In the genomic region with DNA sequence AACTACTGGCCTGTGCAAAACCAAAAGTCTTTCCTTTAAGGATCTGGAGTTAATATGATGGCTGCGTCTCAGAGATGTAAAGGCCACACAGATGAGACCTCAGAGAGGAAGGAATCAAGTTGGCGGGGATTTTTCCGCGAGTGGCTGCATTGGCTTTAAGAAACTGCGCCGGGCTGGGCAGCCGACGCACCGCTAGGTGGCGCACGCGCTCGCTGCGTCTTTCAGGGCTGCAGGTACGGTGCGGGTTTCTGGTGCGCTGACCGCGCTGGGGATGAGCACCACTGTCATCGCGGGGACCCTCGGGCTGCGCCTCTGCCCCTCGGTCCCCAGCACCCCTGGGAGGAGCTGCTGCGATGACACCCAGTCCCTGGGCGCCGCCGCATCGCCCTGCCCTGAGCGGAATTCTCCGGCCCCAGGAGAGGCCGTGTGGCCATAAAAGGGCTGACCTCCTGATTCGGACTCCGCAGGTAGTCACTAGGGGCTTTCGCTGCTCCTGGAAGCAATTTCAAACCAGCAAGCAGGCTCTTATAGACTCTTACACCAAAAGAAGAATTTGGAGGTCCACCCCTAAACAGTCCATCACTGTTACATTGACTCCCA, we compare ENCODE assay signal across 8 cellular contexts.
DNase-seq lines count a peak whose midpoint lies in the region; ATAC-seq, FAIRE-seq and TF ChIP-seq lines count a peak whose summit lies in the region.

No MANE protein-coding gene starts in this region.

- no peak overlapping the region for H3K4me2 ChIP-seq in HepG2 (ENCODE audit: low read depth, low read length)

- intact Hi-C loops in colonic mucosa (cut with DNase I), result loop anchor here (5.0 kb wide), 1 partner anchor 677 kb away; no protein-coding TSS in a partner anchor
- intact Hi-C loops in HepG2 (cut with micrococcal nuclease; ENCODE audit: unreplicated experiment), result loop anchor here (1.0 kb wide), 1 partner anchor 37 kb away; no protein-coding TSS in a partner anchor

- CTCF ChIA-PET in HepG2 (lab: Yijun Ruan, JAX; ENCODE audit: low intra/inter-chr PET ratio, low total read pairs), result no interaction called here

- POLR2A ChIA-PET in HepG2 (lab: Yijun Ruan, JAX), result no interaction called here

- H3K4me3 ChIP-seq in colonic mucosa, result no peak overlapping the region
- no peak overlapping the region for H3K4me3 ChIP-seq in HepG2 (replicated peaks in 1 of 3; ENCODE audit: insufficient read depth in 1 of 3, low read depth in 2 of 3, low read length in 3 of 3)

- TF ChIP-seq RAD21 in HepG2 (CRISPR knock-in tag; IDR thresholded peaks at IDR 0.05), result peak; percentile 54

- peak; percentile 88 for ATAC-seq in HepG2
- no peak for ATAC-seq in HG02884 (IDR thresholded peaks at IDR 0.05; ENCODE audit: unreplicated experiment)
- ATAC-seq in GM18873 (IDR thresholded peaks at IDR 0.05; ENCODE audit: low FRiP score, unreplicated experiment), result no peak

- H3K36me3 ChIP-seq in colonic mucosa, result no peaks in the 10 kb centered on the region
- H3K36me3 ChIP-seq in HepG2 (replicated peaks in 1 of 2; ENCODE audit: control insufficient read depth in 1 of 2, insufficient read depth in 2 of 2, low read length in 2 of 2), result no peaks in the 10 kb centered on the region

- TF ChIP-seq POLR2A in GM12891 (IDR thresholded peaks at IDR 0.05; ENCODE audit: low read depth, low read length) (no peak), HepG2 (IDR thresholded peaks at IDR 0.05; ENCODE audit: insufficient read depth in 1 of 2, low read depth in 2 of 2, low read length in 2 of 2) (no peak)

- TF ChIP-seq CTCF in colonic mucosa (IDR thresholded peaks at IDR 0.05) (peak; percentile 99), HepG2 (CRISPR knock-in tag; IDR thresholded peaks at IDR 0.05) (peak; percentile 84)

- H4K20me1 ChIP-seq in HepG2 (ENCODE audit: insufficient read depth, low read length), result no peaks in the 10 kb centered on the region

- H3K9ac ChIP-seq in colonic mucosa (ENCODE audit: low read depth in 2 of 2, low read length in 2 of 2), result no peak overlapping the region
- no peak overlapping the region for H3K9ac ChIP-seq in HepG2 (ENCODE audit: insufficient read depth, low read depth, low read length)

- FAIRE-seq in GM12891 (lab: Jason Lieb, UNC) (no peak), HepG2 (lab: Jason Lieb, UNC) (no peak)

- TF ChIP-seq EP300 in HepG2 (IDR thresholded peaks at IDR 0.05; ENCODE audit: low read depth in 2 of 2, low read length in 2 of 2) (no peak), HepG2 (CRISPR knock-in tag; IDR thresholded peaks at IDR 0.05; ENCODE audit: borderline replicate concordance) (no peak)

- WGBS in HepG2 (ENCODE audit: low lambda C conversion rate), result 45% methylated on average over 14 of the region's 35 CpGs

- H3K27ac ChIP-seq in colonic mucosa (no peak overlapping the region), HepG2 (ENCODE audit: extremely low read length, insufficient read depth, low read length) (no peak overlapping the region)

- H3K27me3 ChIP-seq in colonic mucosa (no peaks in the 10 kb centered on the region), HepG2 (ENCODE audit: control insufficient read depth in 1 of 2, insufficient read depth in 2 of 2, low read length in 2 of 2) (no peaks in the 10 kb centered on the region; a peak in 1 of 5 replicates)

- in situ Hi-C loops in HepG2 (cut with HindIII; ENCODE audit: extremely low pct_ligation_motif_present, low pct_unique_long_range_greater_than_20kb), result no loop called here

- no peaks in the 10 kb centered on the region for H3K4me1 ChIP-seq in colonic mucosa
- no peaks in the 10 kb centered on the region for H3K4me1 ChIP-seq in HepG2 (ENCODE audit: insufficient read depth, low read length)

- BruUV-seq in HepG2 (replicated peaks; lab: Mats Ljungman, UMichigan), result no TSS peak

- DNase-seq in GM12891 (ENCODE audit: insufficient read length, low spot score) (peak; percentile 58), NCI-H1417 (lab: John Stamatoyannopoulos, UW) (peak; percentile 45 to 75 (median 57)), colonic mucosa (peak; percentile 45), HepG2 (ENCODE audit: low spot score) (no peak)
- DNase-seq in activated CD4-positive, alpha-beta T cell treated with anti-CD3 and anti-CD28 coated beads for 4 hours, result peak; percentile 28 to 59
- DNase-seq in stimulated activated CD4-positive, alpha-beta T cell treated with anti-CD3 and anti-CD28 coated beads, TNF-alpha, amount 100 ng/mL, for 4 hours (ENCODE audit: low read depth in 3 of 3), result peak; percentile 15 to 25 (median 21)

- H3K9me3 ChIP-seq in colonic mucosa (no peaks in the 10 kb centered on the region), HepG2 (ENCODE audit: low read length) (no peaks in the 10 kb centered on the region)

- H3K79me2 ChIP-seq in HepG2 (ENCODE audit: insufficient read depth, low read length), result no peaks in the 10 kb centered on the region

- H2AFZ ChIP-seq in HepG2 (ENCODE audit: low read length), result no peak overlapping the region

TF ChIP-seq in GM12891, 5 proteins besides CTCF, POLR2A, EP300 and RAD21:
- TF ChIP-seq SPI1 (IDR thresholded peaks at IDR 0.05; ENCODE audit: low read depth, low read length) (no peak), PAX5 (IDR thresholded peaks at IDR 0.05; ENCODE audit: insufficient read depth, low read length, severe bottlenecking) (no peak), TAF1 (IDR thresholded peaks at IDR 0.05; ENCODE audit: low read depth, low read length) (no peak), POLR2AphosphoS5 (IDR thresholded peaks at IDR 0.05; ENCODE audit: low read depth, low read length) (no peak), POU2F2 (IDR thresholded peaks at IDR 0.05; ENCODE audit: low read depth, low read length) (no peak)
TF ChIP-seq in GM12891: peak in this region for 0.

TF ChIP-seq in HepG2, 621 proteins besides CTCF, POLR2A, EP300 and RAD21:
- TF ChIP-seq ZNF768 (CRISPR knock-in tag; IDR thresholded peaks at IDR 0.05), result peak; percentile 25; the same call in 1 of the 2 replicates
- TF ChIP-seq CHD2 (IDR thresholded peaks at IDR 0.05; ENCODE audit: low read depth, low read length), result no peak
- TF ChIP-seq ZNF773 (CRISPR knock-in tag; IDR thresholded peaks at IDR 0.05; ENCODE audit: borderline replicate concordance), result no peak
- no peak for TF ChIP-seq DNMT3B (CRISPR knock-in tag; conservative IDR thresholded peaks at IDR 0.05)
- TF ChIP-seq RFXAP (CRISPR knock-in tag; IDR thresholded peaks at IDR 0.05; ENCODE audit: borderline replicate concordance), result no peak
- peak; percentile 81 for TF ChIP-seq XRCC5 (optimal IDR thresholded peaks at IDR 0.05; ENCODE audit: low read length)
- TF ChIP-seq AKAP8 (CRISPR knock-in tag; IDR thresholded peaks at IDR 0.05), result no peak
- TF ChIP-seq RFX5 (IDR thresholded peaks at IDR 0.05; ENCODE audit: low read depth, low read length), result no peak
- TF ChIP-seq SIX1 (CRISPR knock-in tag; IDR thresholded peaks at IDR 0.05; ENCODE audit: borderline replicate concordance), result no peak
- TF ChIP-seq KDM2A (CRISPR knock-in tag; IDR thresholded peaks at IDR 0.05; ENCODE audit: borderline replicate concordance, low read depth), result 0 out of 2 replicates have a peak, but pooled peaks have one; percentile 23
- TF ChIP-seq HNRNPLL (IDR thresholded peaks at IDR 0.05; ENCODE audit: low read depth, low read length, poor library complexity, severe bottlenecking), result peak; percentile 25
- TF ChIP-seq STAG1 (CRISPR knock-in tag; IDR thresholded peaks at IDR 0.05), result peak; percentile 61
- TF ChIP-seq, protein P1, sequence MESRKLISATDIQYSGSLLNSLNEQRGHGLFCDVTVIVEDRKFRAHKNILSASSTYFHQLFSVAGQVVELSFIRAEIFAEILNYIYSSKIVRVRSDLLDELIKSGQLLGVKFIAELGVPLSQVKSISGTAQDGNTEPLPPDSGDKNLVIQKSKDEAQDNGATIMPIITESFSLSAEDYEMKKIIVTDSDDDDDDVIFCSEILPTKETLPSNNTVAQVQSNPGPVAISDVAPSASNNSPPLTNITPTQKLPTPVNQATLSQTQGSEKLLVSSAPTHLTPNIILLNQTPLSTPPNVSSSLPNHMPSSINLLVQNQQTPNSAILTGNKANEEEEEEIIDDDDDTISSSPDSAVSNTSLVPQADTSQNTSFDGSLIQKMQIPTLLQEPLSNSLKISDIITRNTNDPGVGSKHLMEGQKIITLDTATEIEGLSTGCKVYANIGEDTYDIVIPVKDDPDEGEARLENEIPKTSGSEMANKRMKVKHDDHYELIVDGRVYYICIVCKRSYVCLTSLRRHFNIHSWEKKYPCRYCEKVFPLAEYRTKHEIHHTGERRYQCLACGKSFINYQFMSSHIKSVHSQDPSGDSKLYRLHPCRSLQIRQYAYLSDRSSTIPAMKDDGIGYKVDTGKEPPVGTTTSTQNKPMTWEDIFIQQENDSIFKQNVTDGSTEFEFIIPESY (CRISPR knock-in tag; IDR thresholded peaks at IDR 0.05), result peak; percentile 96
